Comparison of ENCODE assay signal across 8 cellular contexts in genomic region chr1:205449750-205450443, GRCh38. TPM values are rescaled to one million over a fixed set of nuclear protein-coding genes. Genes with fewer than 3 reads are reported as not detected.
DNase-seq lines count a peak whose midpoint lies in the region; ATAC-seq and TF ChIP-seq lines count a peak whose summit lies in the region.

No MANE protein-coding gene starts in this region.

- peak overlapping the region; percentile 55 for H3K4me2 ChIP-seq in H9 (ENCODE audit: insufficient read depth, insufficient read length, low read length)

- no peak overlapping the region for H2AK5ac ChIP-seq in H9 (ENCODE audit: insufficient read length, low read length)

- H3K36me3 ChIP-seq in iPS-18a (ENCODE audit: control insufficient read depth, low read depth, low read length), result peaks cover 10% of the 10 kb centered on the region

- H3T11ph ChIP-seq in H9 (ENCODE audit: low read length), result no peak overlapping the region

- CTCF ChIA-PET in activated CD4-positive, alpha-beta memory T cell treated with anti-CD3 and anti-CD28 coated beads for 36 hours (lab: Charles Lee), result interaction anchor here (1.8 to 2.0 kb wide), 2 partner anchors 19 to 38 kb away, joined by 6 to 7 read pairs; no protein-coding TSS in a partner anchor

- H4K91ac ChIP-seq in H9 (ENCODE audit: insufficient read length, low read depth, low read length), result no peak overlapping the region

- no peak overlapping the region for H2BK20ac ChIP-seq in H9 (ENCODE audit: low read depth, low read length, poor library complexity, severe bottlenecking)

- peak overlapping the region; percentile 90 to 97 (median 92); a peak in 5 of 7 replicates for H3K27ac Mint-ChIP-seq in H9
- H3K27ac Mint-ChIP-seq in activated CD4-positive, alpha-beta memory T cell treated with anti-CD3 and anti-CD28 coated beads for 36 hours, result peak overlapping the region; percentile 76

- no peak overlapping the region for H3K27ac ChIP-seq in H9 (ENCODE audit: insufficient read length, low read depth, low read length)
- H3K27ac ChIP-seq in iPS-18a (ENCODE audit: low read length), result no peak overlapping the region

- WGBS in H9 (ENCODE audit: extremely low coverage, insufficient read length, low lambda C conversion rate), result no CpG with 5 or more reads among the region's 18 CpGs

- no peak overlapping the region for H3K4ac ChIP-seq in H9 (ENCODE audit: low read depth, low read length)

- H3K9me3 ChIP-seq in H9 (ENCODE audit: control insufficient read depth, low read depth, low read length), result no peaks in the 10 kb centered on the region
- H3K9me3 ChIP-seq in iPS-18a (ENCODE audit: control insufficient read depth, low read depth, low read length), result no peaks in the 10 kb centered on the region

- H4K5ac ChIP-seq in H9 (ENCODE audit: insufficient read length, low read depth, low read length), result no peak overlapping the region

- no peak for TF ChIP-seq CTCF in H9 (conservative IDR thresholded peaks at IDR 0.05)

- H4K8ac ChIP-seq in H9 (replicated peaks; ENCODE audit: insufficient read length, low read depth, low read length), result no peak overlapping the region

- H3K4me1 ChIP-seq in H9 (ENCODE audit: insufficient read depth, low read length) (peaks cover 39% of the 10 kb centered on the region), iPS-18a (ENCODE audit: control insufficient read depth, low read depth, low read length) (peaks cover 85% of the 10 kb centered on the region)

- no peak for ATAC-seq in GM19397 (IDR thresholded peaks at IDR 0.05; ENCODE audit: unreplicated experiment)

- no peak overlapping the region for H3K56ac ChIP-seq in H9 (ENCODE audit: insufficient read length, low read depth, low read length)

- peak overlapping the region; percentile 47 for H3K4me3 ChIP-seq in iPS-18a (ENCODE audit: low read length)

- no peak overlapping the region for H2BK120ac ChIP-seq in H9 (ENCODE audit: low read depth, low read length, poor library complexity, severe bottlenecking)

- H3K27me3 Mint-ChIP-seq in H9 (ENCODE audit: low read depth), result peaks cover 16% of the 10 kb centered on the region
- H3K27me3 Mint-ChIP-seq in activated CD4-positive, alpha-beta memory T cell treated with anti-CD3 and anti-CD28 coated beads for 36 hours, result peaks cover 31% of the 10 kb centered on the region

- H2BK15ac ChIP-seq in H9 (ENCODE audit: low read depth, low read length), result no peak overlapping the region

- H2BK5ac ChIP-seq in H9 (ENCODE audit: insufficient read length, low read length), result no peak overlapping the region

- peak; percentile 86 for DNase-seq in A172 (ENCODE audit: low spot score)
- DNase-seq in H9, result peak; percentile 86
- peak; percentile 82 for DNase-seq in activated CD4-positive, alpha-beta memory T cell treated with anti-CD3 and anti-CD28 coated beads for 36 hours
- peak; percentile 3 for DNase-seq in stromal cell of bone marrow (ENCODE audit: low read depth)
- DNase-seq in SHP77 (lab: John Stamatoyannopoulos, UW), result no peak
- DNase-seq in 8988T, result no peak

- no peaks in the 10 kb centered on the region for H4K20me1 ChIP-seq in H9 (ENCODE audit: control insufficient read depth, insufficient read depth, insufficient read length)

- H3K27me3 ChIP-seq in H9 (ENCODE audit: insufficient read depth, low read length), result no peaks in the 10 kb centered on the region; the same call in 1 of the 2 replicates
- H3K27me3 ChIP-seq in iPS-18a (ENCODE audit: control insufficient read depth, insufficient read depth, low read length), result no peaks in the 10 kb centered on the region

- H3K36me3 Mint-ChIP-seq in H9 (ENCODE audit: insufficient read depth in 1 of 3, low read depth in 3 of 3), result peaks cover 10 to 44% (median 15%) of the 10 kb centered on the region in 3 experiments; a peak in 6 of 7 replicates
- H3K36me3 Mint-ChIP-seq in activated CD4-positive, alpha-beta memory T cell treated with anti-CD3 and anti-CD28 coated beads for 36 hours, result no peaks in the 10 kb centered on the region

- intact Hi-C loops in activated CD4-positive, alpha-beta memory T cell treated with anti-CD3 and anti-CD28 coated beads for 36 hours (cut with micrococcal nuclease), result loop anchor here (1.0 kb wide), 1 partner anchor 9 kb away; no protein-coding TSS in a partner anchor

- peaks cover 3% of the 10 kb centered on the region for H3K79me1 ChIP-seq in H9 (ENCODE audit: insufficient read depth, low read depth, low read length, poor library complexity, severe bottlenecking)

- no peak overlapping the region for H2BK12ac ChIP-seq in H9 (ENCODE audit: insufficient read length, low read depth, low read length)

- peaks cover 16% of the 10 kb centered on the region for H3K23me2 ChIP-seq in H9 (ENCODE audit: insufficient read length, low read depth, low read length, poor library complexity, severe bottlenecking)

- no peak overlapping the region for H2AFZ ChIP-seq in H9 (ENCODE audit: low read length)

- no peaks in the 10 kb centered on the region for H3K79me2 ChIP-seq in H9 (ENCODE audit: insufficient read depth, low read length)

- H3K23ac ChIP-seq in H9 (ENCODE audit: insufficient read length, low read depth, low read length), result no peak overlapping the region

- H3K14ac ChIP-seq in H9 (ENCODE audit: insufficient read depth, low read length), result no peak overlapping the region

- H3K9ac ChIP-seq in H9 (ENCODE audit: extremely low read depth, insufficient read length, low read length), result no peak overlapping the region
- H3K9ac ChIP-seq in iPS-18a (ENCODE audit: low read length), result peak overlapping the region; percentile 28

- no peaks in the 10 kb centered on the region for H3K9me3 Mint-ChIP-seq in H9
- H3K9me3 Mint-ChIP-seq in activated CD4-positive, alpha-beta memory T cell treated with anti-CD3 and anti-CD28 coated beads for 36 hours, result no peaks in the 10 kb centered on the region

- peak overlapping the region; percentile 59 for H3K18ac ChIP-seq in H9 (ENCODE audit: insufficient read length, low read depth, low read length)

- H3K4me1 Mint-ChIP-seq in H9, result peaks cover 91 to 95% of the 10 kb centered on the region in 2 experiments
- peaks cover 6% of the 10 kb centered on the region for H3K4me1 Mint-ChIP-seq in activated CD4-positive, alpha-beta memory T cell treated with anti-CD3 and anti-CD28 coated beads for 36 hours (ENCODE audit: low read depth)

- peak overlapping the region; percentile 71 to 80 for H3K4me3 Mint-ChIP-seq in H9
- peak overlapping the region; percentile 71 for H3K4me3 Mint-ChIP-seq in activated CD4-positive, alpha-beta memory T cell treated with anti-CD3 and anti-CD28 coated beads for 36 hours

- POLR2A ChIA-PET in activated CD4-positive, alpha-beta memory T cell treated with anti-CD3 and anti-CD28 coated beads for 36 hours (lab: Charles Lee), result interaction anchor here (1.2 kb wide), 1 partner anchor 9 kb away, joined by 5 read pairs; no protein-coding TSS in a partner anchor

RNA-seq across cellular contexts. Expression of gene BLACAT1, which starts 5.9 kb away (rescaled TPM):
- total RNA-seq in A172 (2014; rRNA removed; shearing (Covaris generic)), result 0.28 and 1.4 TPM in 2 replicates
- 3.8 and 4.0 TPM in 2 replicates for total RNA-seq in H9 (2021)
- 1 to 10 TPM in 1 of 2 experiments, under 1 TPM in 1; 0.90 to 1.2 TPM for total RNA-seq in activated CD4-positive, alpha-beta memory T cell treated with anti-CD3 and anti-CD28 coated beads for 36 hours

RNA-seq across cellular contexts. Expression of gene LEMD1, which starts 28.0 kb away (rescaled TPM):
- 0.36 and 0.60 TPM in 2 replicates for total RNA-seq in A172 (2014; rRNA removed; shearing (Covaris generic))
- 11.8 and 11.9 TPM in 2 replicates for total RNA-seq in H9 (2021)
- total RNA-seq in activated CD4-positive, alpha-beta memory T cell treated with anti-CD3 and anti-CD28 coated beads for 36 hours, result 1 to 10 TPM; 2.2 to 2.5 TPM

RNA-seq across cellular contexts. Expression of gene CDK18, which starts 54.6 kb away (rescaled TPM):
- 31.5 and 34.9 TPM in 2 replicates for total RNA-seq in A172 (2014; rRNA removed; shearing (Covaris generic))
- total RNA-seq in H9 (2021), result 34.6 and 38.5 TPM in 2 replicates
- total RNA-seq in activated CD4-positive, alpha-beta memory T cell treated with anti-CD3 and anti-CD28 coated beads for 36 hours, result 1 to 10 TPM; 2.5 to 2.6 TPM

Comparison
In these comparisons a context has a peak if more than half of its experiments do, and no peak if none do; other contexts are left out.
1. DNase-seq: peak in A172 (single experiment), H9 (single experiment), activated CD4-positive, alpha-beta memory T cell treated with anti-CD3 and anti-CD28 coated beads for 36 hours (single experiment) and stromal cell of bone marrow (single experiment); none in SHP77 (0 of 2) and 8988T (single experiment).